Comparison of ENCODE assay signal across 10 cellular contexts in the genomic region with DNA sequence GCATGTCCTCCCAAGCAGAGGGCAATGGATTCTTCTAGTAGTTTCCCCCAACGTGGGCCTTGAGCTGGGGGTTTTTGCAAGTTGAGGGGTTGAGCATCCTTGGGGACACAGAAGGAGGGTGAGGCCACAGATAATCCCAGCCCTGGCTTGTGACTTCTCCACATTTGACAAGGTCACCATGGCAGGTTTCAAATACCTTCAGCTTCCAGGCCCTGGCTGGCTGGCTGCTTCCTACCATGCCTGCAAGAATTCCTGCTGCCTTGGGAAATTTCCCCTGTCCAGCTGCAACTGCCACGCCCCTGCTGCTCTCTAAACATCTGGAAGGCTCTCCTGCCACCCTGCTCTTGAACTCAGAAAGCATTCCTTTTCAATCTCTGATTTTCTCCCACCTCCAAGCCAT. TPM values are rescaled to one million over a fixed set of nuclear protein-coding genes. Genes with fewer than 3 reads are reported as not detected.
"Had no signal": no experiment of that assay in that cellular context is flagged by ENCODE, and none has a peak within 500 bp of the region (broad histone marks: within the 10 kb centered on the region; RNA-seq: fewer than 3 reads in every experiment).

No MANE protein-coding gene starts in this region.

- FAIRE-seq: H1, H54, HepG2 had no signal

- ATAC-seq: GM23338, HepG2 had no signal

- H3K4me3 Mint-ChIP-seq: GM23338, H9, IgD-negative memory B cell had no signal

- H3K27ac ChIP-seq: HL-60 had no signal

- H3K4me3 ChIP-seq: GM23338 had no signal

- H3K27ac Mint-ChIP-seq: GM23338, H9, IgD-negative memory B cell had no signal

- DNase-seq: H9, HCEC 1CT, KBM-7 had no signal

- H3K9me3 Mint-ChIP-seq: IgD-negative memory B cell had no signal

RNA-seq across cellular contexts. Expression of a gene that starts 41.3 kb away (rescaled TPM):
- total RNA-seq: HepG2, HT1080 had no signal
- polyA plus RNA-seq: HepG2, IgD-negative memory B cell had no signal
